ENCODE assay signal across 8 cellular contexts in the genomic region with DNA sequence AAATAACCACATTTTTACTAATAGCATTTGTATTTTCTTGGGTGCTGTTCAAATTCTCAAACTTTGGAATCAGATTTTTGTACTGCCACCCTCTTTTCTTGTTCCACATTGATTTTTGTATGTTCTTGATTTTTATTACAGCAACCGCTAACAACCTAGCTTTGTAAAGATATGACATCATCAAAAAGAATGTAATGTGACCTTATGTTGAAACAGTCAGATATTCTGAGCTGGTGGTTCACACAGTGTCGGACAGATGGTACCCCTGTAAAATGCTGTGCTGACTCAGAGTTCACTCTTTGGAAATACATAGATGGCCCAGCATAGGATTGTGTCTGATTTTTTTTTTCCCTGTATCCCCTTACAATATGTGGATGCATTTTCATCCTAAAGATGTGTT.
DNase-seq lines count a peak whose midpoint lies in the region; ATAC-seq and TF ChIP-seq lines count a peak whose summit lies in the region.
"Had no signal": no experiment of that assay in that cellular context is flagged by ENCODE, and none has a peak within 500 bp of the region (broad histone marks: within the 10 kb centered on the region; RNA-seq: fewer than 3 reads in every experiment).

No MANE protein-coding gene starts in this region.

- no peaks in the 10 kb centered on the region for H3K36me3 ChIP-seq in HCT116 (ENCODE audit: control insufficient read depth in 1 of 2, insufficient read depth in 2 of 2, low read length in 2 of 2)

- H3K9ac ChIP-seq in HCT116 (ENCODE audit: low read length): no peak overlapping the region

- H3K9me3 Mint-ChIP-seq in nephron progenitor cell: no peaks in the 10 kb centered on the region
- H3K9me3 Mint-ChIP-seq: activated T-cell treated with anti-CD3 and anti-CD28 coated beads, Interleukin-2, amount 50 U/mL, for 24 hours had no signal

- no TSS peak for BruUV-seq in HCT116 (replicated peaks; lab: Mats Ljungman, UMichigan)

- POLR2A ChIA-PET in HCT116 (lab: Charles Lee): interaction anchor here (0.6 kb wide), 1 partner anchor 23 kb away, joined by 3 read pairs; no protein-coding TSS in a partner anchor

- H3K4me3 Mint-ChIP-seq in nephron progenitor cell: no peak overlapping the region
- H3K4me3 Mint-ChIP-seq: activated T-cell treated with anti-CD3 and anti-CD28 coated beads, Interleukin-2, amount 50 U/mL, for 24 hours had no signal

- H3K4me3 ChIP-seq in HCT116 (replicated peaks in 1 of 2; ENCODE audit: low read depth in 1 of 2, low read length in 2 of 2): no peak overlapping the region
- no peak overlapping the region for H3K4me3 ChIP-seq in skeletal muscle cell (ENCODE audit: low read depth, low read length)

- no peak overlapping the region for H3K27ac Mint-ChIP-seq in nephron progenitor cell
- H3K27ac Mint-ChIP-seq: activated T-cell treated with anti-CD3 and anti-CD28 coated beads, Interleukin-2, amount 50 U/mL, for 24 hours had no signal

- H3K9me3 ChIP-seq in HCT116 (ENCODE audit: control insufficient read depth in 1 of 2, insufficient read depth in 1 of 2, low read depth in 1 of 2, low read length in 2 of 2): no peaks in the 10 kb centered on the region

- TF ChIP-seq CTCF in HCT116 (IDR thresholded peaks at IDR 0.05 in 2 of 3, conservative IDR thresholded peaks at IDR 0.05 in 1 of 3; ENCODE audit: borderline replicate concordance in 1 of 3, insufficient read depth in 1 of 3, low read depth in 2 of 3, low read length in 2 of 3) (no peak), nephron progenitor cell (IDR thresholded peaks at IDR 0.05) (no peak)

- peaks cover 36% of the 10 kb centered on the region for H3K4me1 Mint-ChIP-seq in nephron progenitor cell

- no peaks in the 10 kb centered on the region for H4K20me1 ChIP-seq in HCT116 (ENCODE audit: insufficient read depth)

- CTCF ChIA-PET in HCT116 (lab: Charles Lee): no interaction called here

- no peak for TF ChIP-seq POLR2A in HCT116 (IDR thresholded peaks at IDR 0.05; ENCODE audit: borderline replicate concordance, extremely low read depth, insufficient read depth, insufficient read length)

- no peak overlapping the region for H3K27ac ChIP-seq in HCT116 (ENCODE audit: low read depth, low read length)

- peaks cover 25% of the 10 kb centered on the region for H3K79me2 ChIP-seq in HCT116 (ENCODE audit: insufficient read depth, low read length)

- RAD21 ChIA-PET in HCT116 (lab: Charles Lee; ENCODE audit: low non-redundant PET in 1 of 2, low total read pairs in 2 of 2, uncharacterized antibody in 2 of 2, unreplicated experiment in 2 of 2): no interaction called here

- DNase-seq in HCT116 (ENCODE audit: low read depth, low spot score) (no peak), RKO (ENCODE audit: low spot score) (peak; percentile 5), fibroblast of the conjunctiva (ENCODE audit: low read depth) (peak; percentile 75), skeletal muscle cell (ENCODE audit: low read depth) (peak; percentile 92), nephron progenitor cell (no peak)
- DNase-seq in activated CD4-positive, alpha-beta T cell treated with anti-CD3 and anti-CD28 coated beads for 4 hours: no peak
- no peak for DNase-seq in activated naive CD4-positive, alpha-beta T cell (lab: John Stamatoyannopoulos, UW)
- DNase-seq: activated T-cell treated with anti-CD3 and anti-CD28 coated beads, Interleukin-2, amount 50 U/mL, for 24 hours had no signal

- no peak for TF ChIP-seq RAD21 in HCT116 (IDR thresholded peaks at IDR 0.05; ENCODE audit: low read depth)

- peak overlapping the region; percentile 16; the same call in 1 of the 2 replicates for H3K4me2 ChIP-seq in HCT116 (ENCODE audit: low read length)

- H3K9me2 ChIP-seq in HCT116 (ENCODE audit: insufficient read depth): no peaks in the 10 kb centered on the region

- no peaks in the 10 kb centered on the region for H3K27me3 ChIP-seq in HCT116 (ENCODE audit: insufficient read depth, low read length)

- peak; percentile 67 for ATAC-seq in HCT116

- H3K27me3 Mint-ChIP-seq in nephron progenitor cell (ENCODE audit: low read depth, poor library complexity): no peaks in the 10 kb centered on the region
- H3K27me3 Mint-ChIP-seq: activated T-cell treated with anti-CD3 and anti-CD28 coated beads, Interleukin-2, amount 50 U/mL, for 24 hours had no signal

- H3K36me3 Mint-ChIP-seq in nephron progenitor cell (ENCODE audit: low read depth): peaks cover 25% of the 10 kb centered on the region

- peaks cover 4 to 36% of the 10 kb centered on the region in 2 experiments; a peak in 3 of 4 replicates for H3K4me1 ChIP-seq in HCT116 (ENCODE audit: control insufficient read depth in 1 of 2, insufficient read depth in 2 of 2, low read length in 2 of 2)

- H2AFZ ChIP-seq in HCT116 (ENCODE audit: low read depth, low read length, poor library complexity, severe bottlenecking): no peak overlapping the region

- intact Hi-C loops in HCT116 (cut with micrococcal nuclease): no loop called here

TF ChIP-seq in HCT116, 20 proteins besides CTCF, POLR2A, EP300 and RAD21:
- TF ChIP-seq EZH2 (IDR thresholded peaks at IDR 0.05) (no peak), ZBTB33 (IDR thresholded peaks at IDR 0.05; ENCODE audit: extremely low read depth, insufficient replicate concordance, low read length) (no peak), MAX (IDR thresholded peaks at IDR 0.05) (no peak), SP1 (IDR thresholded peaks at IDR 0.05; ENCODE audit: low read depth) (no peak; the same call in 1 of the 2 replicates)

Comparison
In these comparisons a context has a peak if more than half of its experiments do, and no peak if none do; other contexts are left out.
1. DNase-seq: peak in RKO (single experiment), fibroblast of the conjunctiva (single experiment) and skeletal muscle cell (single experiment); none in HCT116 (single experiment), activated CD4-positive, alpha-beta T cell treated with anti-CD3 and anti-CD28 coated beads for 4 hours (0 of 2), nephron progenitor cell (single experiment) and activated naive CD4-positive, alpha-beta T cell (0 of 4).